ENCODE assay signal across 22 cellular contexts in the genomic region with DNA sequence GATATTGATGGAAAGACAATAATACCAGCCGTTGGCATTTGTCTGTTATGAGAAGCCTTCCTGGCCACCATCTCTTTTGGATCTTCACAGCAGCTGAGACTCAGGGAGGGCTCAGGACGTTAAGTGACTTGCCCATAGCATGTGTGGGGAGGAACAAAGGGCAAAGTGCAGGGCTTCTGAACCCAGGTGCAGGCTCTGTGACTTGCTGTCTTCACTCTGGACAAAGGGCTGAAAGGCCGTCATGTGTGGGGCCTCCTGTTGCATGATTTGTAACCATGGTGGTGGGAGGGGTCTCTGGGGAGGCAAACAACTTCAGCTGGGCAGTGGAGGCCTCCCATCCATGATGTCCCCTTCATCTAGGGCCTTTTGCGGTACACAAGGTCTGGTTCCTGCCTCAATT.
"Had no signal": no experiment of that assay in that cellular context is flagged by ENCODE, and none has a peak within 500 bp of the region (broad histone marks: within the 10 kb centered on the region; RNA-seq: fewer than 3 reads in every experiment).

No MANE protein-coding gene starts in this region.

- H3K36me3 ChIP-seq: heart left ventricle, right atrium auricular region, suprapubic skin, thyroid gland, upper lobe of left lung, uterus had no signal

- H3K27ac ChIP-seq: heart left ventricle, right atrium auricular region, suprapubic skin, thyroid gland, upper lobe of left lung, uterus had no signal

- H3K9me3 ChIP-seq: heart left ventricle, mucosa of descending colon, right atrium auricular region, suprapubic skin, thyroid gland, upper lobe of left lung, uterus had no signal

- H3K4me3 ChIP-seq: heart left ventricle, mucosa of descending colon, right atrium auricular region, smooth muscle cell, suprapubic skin, thyroid gland, upper lobe of left lung, uterus had no signal

- H3K27me3 ChIP-seq: right atrium auricular region, thyroid gland, upper lobe of left lung, uterus had no signal

- DNase-seq: cerebellar nuclear complex; dermis blood vessel endothelial cell; effector CD4-positive, alpha-beta T cell; endodermal cell; foreskin melanocyte; heart left ventricle; hippocampal formation; kidney glomerular epithelial cell; mammary epithelial cell; mucosa of descending colon; natural killer cell; stimulated activated CD4-positive, alpha-beta T cell treated with anti-CD3 and anti-CD28 coated beads, Interleukin-2, amount 100 ng/mL, for 48 hours; stimulated activated naive CD8-positive, alpha-beta T cell treated with anti-CD3 and anti-CD28 coated beads, Interleukin-15, Interleukin-2, amounts not matched to agents 100 U/mL and 50 U/mL, for 24 hours; thyroid gland; upper lobe of left lung; uterus had no signal

- H3K4me1 ChIP-seq: heart left ventricle, right atrium auricular region, suprapubic skin, thyroid gland, upper lobe of left lung, uterus had no signal

- ATAC-seq: heart left ventricle; left lobe of liver; mucosa of descending colon; natural killer cell; stimulated activated naive CD8-positive, alpha-beta T cell treated with anti-CD3 and anti-CD28 coated beads, Interleukin-15, Interleukin-2, amounts not matched to agents 100 U/mL and 50 U/mL, for 24 hours had no signal

- FAIRE-seq: colon, endothelial cell of umbilical vein had no signal

- H3K4me2 ChIP-seq: smooth muscle cell had no signal
